In the genomic region with DNA sequence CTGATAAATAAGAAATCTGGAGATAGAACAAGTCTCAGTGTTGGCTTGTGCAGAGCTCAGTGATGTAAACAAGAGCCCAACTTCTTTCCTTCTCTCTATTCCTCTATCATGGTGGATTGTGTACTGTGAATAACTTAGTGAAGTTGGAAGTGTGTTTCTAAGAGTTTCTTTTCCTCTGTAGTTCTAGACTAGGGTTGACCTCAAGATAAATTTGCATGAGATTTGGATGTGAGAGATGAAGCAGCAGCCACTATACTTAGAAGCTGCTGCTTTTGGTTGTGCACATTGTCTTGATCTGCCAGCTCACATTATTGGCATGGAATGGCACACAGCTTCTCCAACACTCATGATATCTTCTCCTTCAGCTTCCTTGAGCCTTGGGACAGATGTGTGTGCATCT, we compare ENCODE assay signal across 1 cellular context.
TF ChIP-seq lines count a peak whose summit lies in the region.

No MANE protein-coding gene starts in this region.

TF ChIP-seq in GM12878, 131 proteins besides CTCF, POLR2A, EP300 and RAD21 (continued from another document):
- TF ChIP-seq POLR2AphosphoS5 (IDR thresholded peaks at IDR 0.05; ENCODE audit: low read length) (no peak), BHLHE40 (IDR thresholded peaks at IDR 0.05; ENCODE audit: borderline replicate concordance in 1 of 2, low read depth in 2 of 2, low read length in 1 of 2) (no peak), MYC (IDR thresholded peaks at IDR 0.05; ENCODE audit: insufficient read depth, insufficient read length, insufficient replicate concordance, low read length, severe bottlenecking) (no peak), ZNF207 (IDR thresholded peaks at IDR 0.05; ENCODE audit: borderline replicate concordance) (no peak)
- TF ChIP-seq, protein P1, sequence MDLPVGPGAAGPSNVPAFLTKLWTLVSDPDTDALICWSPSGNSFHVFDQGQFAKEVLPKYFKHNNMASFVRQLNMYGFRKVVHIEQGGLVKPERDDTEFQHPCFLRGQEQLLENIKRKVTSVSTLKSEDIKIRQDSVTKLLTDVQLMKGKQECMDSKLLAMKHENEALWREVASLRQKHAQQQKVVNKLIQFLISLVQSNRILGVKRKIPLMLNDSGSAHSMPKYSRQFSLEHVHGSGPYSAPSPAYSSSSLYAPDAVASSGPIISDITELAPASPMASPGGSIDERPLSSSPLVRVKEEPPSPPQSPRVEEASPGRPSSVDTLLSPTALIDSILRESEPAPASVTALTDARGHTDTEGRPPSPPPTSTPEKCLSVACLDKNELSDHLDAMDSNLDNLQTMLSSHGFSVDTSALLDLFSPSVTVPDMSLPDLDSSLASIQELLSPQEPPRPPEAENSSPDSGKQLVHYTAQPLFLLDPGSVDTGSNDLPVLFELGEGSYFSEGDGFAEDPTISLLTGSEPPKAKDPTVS (IDR thresholded peaks at IDR 0.05; ENCODE audit: low read depth, low read length) = no peak
